8 cellular contexts compared by ENCODE assay signal in genomic region chr16:85309656-85310587, GRCh38.
DNase-seq lines count a peak whose midpoint lies in the region; FAIRE-seq and TF ChIP-seq lines count a peak whose summit lies in the region.

No MANE protein-coding gene starts in this region.

- no peak for FAIRE-seq in GM19239 (lab: Jason Lieb, UNC)

- H3K27ac ChIP-seq in HEK293 (ENCODE audit: extremely low read depth, low read depth, low read length) (no peak overlapping the region), coronary artery (peak overlapping the region in 1 of 2 donors; percentile 72)

- CTCF ChIA-PET in HEK293 (lab: Yijun Ruan, JAX), result interaction anchor here (1.0 to 1.5 kb wide), 2 partner anchors 37 to 195 kb away, joined by 3 to 4 read pairs; no protein-coding TSS in a partner anchor

- H3K9me3 ChIP-seq in HEK293 (ENCODE audit: control insufficient read depth, insufficient read depth, low read depth, low read length), result no peaks in the 10 kb centered on the region

- peak; percentile 82 to 83 for DNase-seq in NOMO-1 (lab: John Stamatoyannopoulos, UW; ENCODE audit: unreplicated experiment in 2 of 2)
- DNase-seq in coronary artery (ENCODE audit: low spot score), result no peak
- DNase-seq in occipital lobe (lab: John Stamatoyannopoulos, UW), result peak; percentile 82
- DNase-seq in effector CD8-positive, alpha-beta T cell (lab: John Stamatoyannopoulos, UW), result no peak
- DNase-seq in HFFc6, result no peak
- no peak for DNase-seq in GM19239 (ENCODE audit: insufficient read length, low spot score)
- no peak for DNase-seq in iPS-NIHi11 (ENCODE audit: low spot score)

- H3K4me3 Mint-ChIP-seq in HFFc6, result no peak overlapping the region

- no peaks in the 10 kb centered on the region for H3K36me3 ChIP-seq in HEK293 (ENCODE audit: control insufficient read depth in 2 of 2, insufficient read depth in 1 of 2, low read length in 2 of 2)

- no peak overlapping the region for H3K27ac Mint-ChIP-seq in HFFc6

- H3K27me3 Mint-ChIP-seq in HFFc6 (ENCODE audit: insufficient read depth), result peaks cover 4% of the 10 kb centered on the region

- no peaks in the 10 kb centered on the region for H3K4me1 ChIP-seq in HEK293 (ENCODE audit: control insufficient read depth, insufficient read depth, low read length)

- H3K4me1 Mint-ChIP-seq in HFFc6 (ENCODE audit: low read depth), result peaks cover 12% of the 10 kb centered on the region

- H3K9me3 Mint-ChIP-seq in HFFc6, result no peaks in the 10 kb centered on the region

- TF ChIP-seq CTCF in HEK293 (tag by site-specific recombination; IDR thresholded peaks at IDR 0.05) (no peak), coronary artery (IDR thresholded peaks at IDR 0.05) (no peak), HFFc6 (IDR thresholded peaks at IDR 0.05) (no peak)

- H3K36me3 Mint-ChIP-seq in HFFc6 (ENCODE audit: low read depth), result no peaks in the 10 kb centered on the region

- H3K4me3 ChIP-seq in HEK293 (ENCODE audit: low read depth, low read length) (no peak overlapping the region), coronary artery (peak overlapping the region; percentile 36)

- POLR2A ChIA-PET in HEK293 (lab: Yijun Ruan, JAX), result interaction anchor here (0.5 kb wide), 1 partner anchor 1007 kb away, joined by 3 read pairs; no protein-coding TSS in a partner anchor

TF ChIP-seq in HEK293, 187 proteins besides CTCF, POLR2A, EP300 and RAD21:
- TF ChIP-seq ZNF341 (tag by site-specific recombination; IDR thresholded peaks at IDR 0.05; ENCODE audit: low read depth), result peak; percentile 72
- no peak for TF ChIP-seq GFI1B (tag by site-specific recombination; IDR thresholded peaks at IDR 0.05)

Comparison
In these comparisons a context has a peak if more than half of its experiments do, and no peak if none do; other contexts are left out.
1. DNase-seq: peak in NOMO-1 (2 of 2) and occipital lobe (single experiment); none in coronary artery (single experiment), effector CD8-positive, alpha-beta T cell (single experiment), HFFc6 (single experiment), GM19239 (single experiment) and iPS-NIHi11 (single experiment).